In the genomic region with DNA sequence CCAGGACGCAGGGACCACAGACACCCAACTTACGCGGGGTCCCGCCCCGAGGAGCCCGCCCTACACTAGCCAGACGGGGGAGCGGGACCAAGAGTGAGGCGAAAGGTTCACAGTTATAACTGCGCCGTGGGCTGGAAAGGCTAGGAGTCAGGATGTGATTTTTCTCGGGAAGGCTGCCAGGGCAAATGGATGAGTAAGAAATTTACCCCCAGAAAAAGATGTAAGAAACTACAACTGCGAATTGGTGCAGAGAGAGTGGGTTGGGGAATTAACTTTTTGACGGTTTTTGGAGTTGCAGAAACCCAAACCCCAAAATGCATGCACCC, we compare ENCODE assay signal across 1 cellular context.
TF ChIP-seq lines count a peak whose summit lies in the region.

No MANE protein-coding gene starts in this region.

TF ChIP-seq in IMR-90, 13 proteins besides CTCF, POLR2A, EP300 and RAD21 (continued from another document):
- no peak for TF ChIP-seq MAZ (IDR thresholded peaks at IDR 0.05; ENCODE audit: borderline replicate concordance, low read depth, low read length)
